1 cellular context compared by ENCODE assay signal in genomic region chr9:35603986-35604577, GRCh38.
TF ChIP-seq lines count a peak whose summit lies in the region.

No MANE protein-coding gene starts in this region.

TF ChIP-seq in GM23338, 12 proteins besides CTCF, POLR2A, EP300 and RAD21 (continued from another document):
- TF ChIP-seq REST (IDR thresholded peaks at IDR 0.05; ENCODE audit: unreplicated experiment) (no peak), ETS1 (IDR thresholded peaks at IDR 0.05) (peak; percentile 51; the same call in 1 of the 2 replicates), POLR2AphosphoS5 (IDR thresholded peaks at IDR 0.05; ENCODE audit: low read depth) (peak; percentile 82), ZNF462 (CRISPR knock-in tag; IDR thresholded peaks at IDR 0.05) (no peak), CREB1 (CRISPR knock-in tag; IDR thresholded peaks at IDR 0.05; ENCODE audit: low read depth) (peak; percentile 72), EZH2 (IDR thresholded peaks at IDR 0.05; ENCODE audit: low read depth, unreplicated experiment) (no peak)
TF ChIP-seq in GM23338: peak in this region for 3.
